ENCODE assay signal across 8 cellular contexts in genomic region chr2:152627010-152627957, GRCh38.
A peak's percentile ranks its signal among the peaks of the same experiment; 100 is the strongest.
DNase-seq lines count a peak whose midpoint lies in the region; ATAC-seq, FAIRE-seq and TF ChIP-seq lines count a peak whose summit lies in the region.

No MANE protein-coding gene starts in this region.

- DNase-seq in ACHN: peak; percentile 55
- DNase-seq in GM19239 (ENCODE audit: insufficient read length, low spot score): peak; percentile 12
- peak; percentile 54 for DNase-seq in PC-3
- DNase-seq in fibroblast of pulmonary artery (ENCODE audit: low read depth): peak; percentile 71
- DNase-seq in sciatic nerve (ENCODE audit: low spot score): no peak
- DNase-seq in stimulated activated CD4-positive, alpha-beta T cell treated with anti-CD3 and anti-CD28 coated beads, Interleukin-12 subunit alpha, Interleukin-12 subunit beta, amount 100 ng/mL, for 4 hours: no peak
- no peak for DNase-seq in NCI-H2029 (lab: John Stamatoyannopoulos, UW)
- DNase-seq in activated CD4-positive, alpha-beta T cell treated with anti-CD3 and anti-CD28 coated beads for 1 hour: no peak

- POLR2A ChIA-PET in PC-3 (lab: Charles Lee; ENCODE audit: unreplicated experiment): interaction anchor here (0.5 to 0.6 kb wide), 2 partner anchors 150 to 289 kb away, joined by 5 read pairs; no protein-coding TSS in a partner anchor

- H4K20me1 ChIP-seq in PC-3 (ENCODE audit: low read length): no peaks in the 10 kb centered on the region

- CTCF ChIA-PET in PC-3 (lab: Charles Lee): interaction anchor here (0.6 kb wide), 1 partner anchor 12 kb away, joined by 3 read pairs; no protein-coding TSS in a partner anchor

- H3K9me2 ChIP-seq in PC-3 (replicated peaks; ENCODE audit: low read length): no peaks in the 10 kb centered on the region

- no peaks in the 10 kb centered on the region for H3K79me2 ChIP-seq in PC-3 (ENCODE audit: low read length)

- no peak overlapping the region for H3K27ac ChIP-seq in PC-3 (ENCODE audit: low read length)

- FAIRE-seq in GM19239 (lab: Jason Lieb, UNC): no peak

- H3K36me3 ChIP-seq in PC-3 (ENCODE audit: low read depth, low read length): peaks cover 5% of the 10 kb centered on the region; the same call in 1 of the 2 replicates

- intact Hi-C loops in PC-3 (cut with micrococcal nuclease): loop anchor here (1.0 to 2.0 kb wide), 3 partner anchors 68 to 437 kb away; no protein-coding TSS in a partner anchor
- intact Hi-C loops in sciatic nerve (cut with DNase I): no loop called here

- no peak overlapping the region for H3K9ac ChIP-seq in PC-3 (ENCODE audit: low read length)

- no peaks in the 10 kb centered on the region for H3K27me3 ChIP-seq in PC-3 (ENCODE audit: low read length)

- TF ChIP-seq CTCF in PC-3 (conservative IDR thresholded peaks at IDR 0.05; ENCODE audit: low read depth, low read length) (peak; percentile 80), fibroblast of pulmonary artery (IDR thresholded peaks at IDR 0.05; ENCODE audit: low read length, missing control alignments) (peak; percentile 67)

- no peaks in the 10 kb centered on the region for H3K4me1 ChIP-seq in PC-3 (ENCODE audit: insufficient read depth, low read length)

- ATAC-seq in PC-3: peak; percentile 59; the same call in 1 of the 2 replicates
- ATAC-seq in sciatic nerve: peak; percentile 80

- H3K4me3 ChIP-seq in PC-3 (ENCODE audit: low read length): no peak overlapping the region
- no peak overlapping the region for H3K4me3 ChIP-seq in fibroblast of pulmonary artery (replicated peaks; ENCODE audit: low read depth, low read length)

- in situ Hi-C loops in ACHN (cut with HindIII; ENCODE audit: low pct_ligation_motif_present, low pct_unique_long_range_greater_than_20kb, low sequenced_read_pairs): no loop called here

- no peak overlapping the region for H3K4me2 ChIP-seq in PC-3 (ENCODE audit: low read length)

- BruUV-seq in PC-3 (replicated peaks; lab: Mats Ljungman, UMichigan): no TSS peak

- H2AFZ ChIP-seq in PC-3 (ENCODE audit: low read length): no peak overlapping the region

- no peaks in the 10 kb centered on the region for H3K9me3 ChIP-seq in PC-3 (ENCODE audit: low read length)

- no peaks in the 10 kb centered on the region for H3F3A ChIP-seq in PC-3 (ENCODE audit: low read length, unreplicated experiment)

Comparison
In these comparisons a context has a peak if more than half of its experiments do, and no peak if none do; other contexts are left out.
1. DNase-seq: peak in ACHN (single experiment), GM19239 (single experiment), PC-3 (single experiment) and fibroblast of pulmonary artery (single experiment); none in sciatic nerve (single experiment), stimulated activated CD4-positive, alpha-beta T cell treated with anti-CD3 and anti-CD28 coated beads, Interleukin-12 subunit alpha, Interleukin-12 subunit beta, amount 100 ng/mL, for 4 hours (single experiment), NCI-H2029 (single experiment) and activated CD4-positive, alpha-beta T cell treated with anti-CD3 and anti-CD28 coated beads for 1 hour (single experiment).